Comparison of ENCODE assay signal across 8 cellular contexts in the genomic region with DNA sequence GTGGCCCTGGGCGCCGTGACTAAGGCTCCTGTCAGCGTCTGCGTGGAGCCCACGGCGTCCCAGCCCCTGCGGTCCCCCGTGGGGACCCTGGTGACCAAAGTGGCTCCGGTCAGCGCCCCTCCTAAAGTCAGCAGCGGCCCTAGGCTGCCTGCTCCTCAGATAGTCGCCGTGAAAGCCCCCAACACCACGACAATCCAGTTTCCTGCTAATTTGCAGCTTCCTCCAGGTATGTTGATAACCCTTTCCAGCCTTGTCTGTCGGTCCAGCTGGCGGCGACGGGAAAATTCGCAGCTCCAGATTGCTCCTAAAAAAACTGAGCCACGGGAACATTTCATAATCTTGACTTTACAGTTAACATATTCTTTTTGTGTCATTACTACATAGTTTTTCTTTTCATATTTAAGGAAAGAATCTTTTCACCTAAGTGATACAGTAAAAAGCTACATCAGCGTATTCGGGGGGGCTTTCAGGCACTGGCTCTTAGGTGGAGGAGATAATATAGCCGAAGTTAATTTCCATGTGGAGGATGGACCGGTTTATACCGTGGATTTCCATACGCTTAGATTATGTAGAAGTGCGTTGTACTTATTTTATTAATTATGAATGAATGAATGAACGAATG. TPM values are rescaled to one million over a fixed set of nuclear protein-coding genes. Genes with fewer than 3 reads are reported as not detected.
DNase-seq lines count a peak whose midpoint lies in the region; ATAC-seq and TF ChIP-seq lines count a peak whose summit lies in the region.

No MANE protein-coding gene starts in this region.

- H3K4me3 Mint-ChIP-seq in CD4-positive, alpha-beta T cell, result peak overlapping the region; percentile 98
- peak overlapping the region; percentile 88 for H3K4me3 Mint-ChIP-seq in WTC11
- peak overlapping the region; percentile 95 for H3K4me3 Mint-ChIP-seq in stimulated activated memory B cell treated with anti-CD40 and anti-IgM and Interleukin-4, amounts not matched to agents 10 μg/mL and 1 μg/mL and 100 μg/mL, for 72 hours

- H3K4me1 ChIP-seq in HEK293 (ENCODE audit: control insufficient read depth, insufficient read depth, low read length), result peaks cover 6% of the 10 kb centered on the region; the same call in 1 of the 2 replicates

- intact Hi-C loops in CD4-positive, alpha-beta T cell (cut with DNase I, micrococcal nuclease), result loop anchor here in 1 of 2 experiments (2.0 to 5.0 kb wide), 3 partner anchors 36 to 136 kb away; a partner anchor contains a TSS

- no peaks in the 10 kb centered on the region for H3K9me3 ChIP-seq in CD4-positive, alpha-beta T cell (ENCODE audit: control insufficient read depth, low read length)
- H3K9me3 ChIP-seq in HEK293 (ENCODE audit: control insufficient read depth, insufficient read depth, low read depth, low read length), result no peaks in the 10 kb centered on the region

- TF ChIP-seq CTCF in CD4-positive, alpha-beta T cell (IDR thresholded peaks at IDR 0.05), result no peak
- TF ChIP-seq CTCF in HEK293 (tag by site-specific recombination; IDR thresholded peaks at IDR 0.05) (no peak), WTC11 (IDR thresholded peaks at IDR 0.05) (no peak)

- POLR2A ChIA-PET in CD4-positive, alpha-beta T cell (lab: Charles Lee), result interaction anchor here (0.6 to 3.6 kb wide), 11 partner anchors 11 to 138 kb away, joined by 3 to 55 read pairs (median 4); a partner anchor contains a TSS
- POLR2A ChIA-PET in HEK293 (lab: Yijun Ruan, JAX), result interaction anchor here (1.4 kb wide), 2 partner anchors 10 kb away, joined by 3 to 5 read pairs; no protein-coding TSS in a partner anchor
- POLR2A ChIA-PET in WTC11 (lab: Charles Lee), result no interaction called here

- H3K36me3 Mint-ChIP-seq in CD4-positive, alpha-beta T cell (ENCODE audit: low read depth), result peaks cover 11% of the 10 kb centered on the region
- peaks cover 11% of the 10 kb centered on the region for H3K36me3 Mint-ChIP-seq in WTC11
- peaks cover 9% of the 10 kb centered on the region for H3K36me3 Mint-ChIP-seq in stimulated activated memory B cell treated with anti-CD40 and anti-IgM and Interleukin-4, amounts not matched to agents 10 μg/mL and 1 μg/mL and 100 μg/mL, for 72 hours

- no peaks in the 10 kb centered on the region for H3K36me3 ChIP-seq in HEK293 (ENCODE audit: control insufficient read depth in 2 of 2, insufficient read depth in 1 of 2, low read length in 2 of 2)

- no peaks in the 10 kb centered on the region for H3K27me3 Mint-ChIP-seq in CD4-positive, alpha-beta T cell
- peaks cover 3% of the 10 kb centered on the region; the same call in 1 of the 2 replicates for H3K27me3 Mint-ChIP-seq in WTC11 (ENCODE audit: low read depth)
- no peaks in the 10 kb centered on the region for H3K27me3 Mint-ChIP-seq in stimulated activated memory B cell treated with anti-CD40 and anti-IgM and Interleukin-4, amounts not matched to agents 10 μg/mL and 1 μg/mL and 100 μg/mL, for 72 hours

- peak overlapping the region; percentile 87 for H3K27ac ChIP-seq in CD4-positive, alpha-beta T cell (ENCODE audit: low read depth, low read length)
- peak overlapping the region; percentile 71; the same call in 1 of the 2 replicates for H3K27ac ChIP-seq in HEK293 (ENCODE audit: extremely low read depth, low read depth, low read length)

- H3K27me3 ChIP-seq in CD4-positive, alpha-beta T cell (ENCODE audit: control insufficient read depth, insufficient read depth, low read length), result no peaks in the 10 kb centered on the region

- CTCF ChIA-PET in CD4-positive, alpha-beta T cell (lab: Charles Lee), result no interaction called here
- CTCF ChIA-PET in HEK293 (lab: Yijun Ruan, JAX), result interaction anchor here (0.6 to 0.8 kb wide), 3 partner anchors 46 to 904 kb away, joined by 3 read pairs; no protein-coding TSS in a partner anchor
- CTCF ChIA-PET in WTC11 (lab: Charles Lee), result interaction anchor here (0.5 to 1.5 kb wide), 2 partner anchors 82 to 157 kb away, joined by 4 to 5 read pairs; no protein-coding TSS in a partner anchor

- no peak for ATAC-seq in CD4-positive, alpha-beta T cell (ENCODE audit: poor library complexity)
- ATAC-seq in WTC11 (peak; percentile 12), GM21717 (IDR thresholded peaks at IDR 0.05; ENCODE audit: unreplicated experiment) (no peak), GM18498 (IDR thresholded peaks at IDR 0.05; ENCODE audit: unreplicated experiment) (no peak)
- ATAC-seq in stimulated activated memory B cell treated with anti-CD40 and anti-IgM and Interleukin-4, amounts not matched to agents 10 μg/mL and 1 μg/mL and 100 μg/mL, for 72 hours, result no peak

- no peaks in the 10 kb centered on the region for H3K9me3 Mint-ChIP-seq in CD4-positive, alpha-beta T cell
- peaks cover 8% of the 10 kb centered on the region for H3K9me3 Mint-ChIP-seq in WTC11
- H3K9me3 Mint-ChIP-seq in stimulated activated memory B cell treated with anti-CD40 and anti-IgM and Interleukin-4, amounts not matched to agents 10 μg/mL and 1 μg/mL and 100 μg/mL, for 72 hours, result no peaks in the 10 kb centered on the region

- H3K4me3 ChIP-seq in HEK293 (ENCODE audit: low read depth, low read length) (peak overlapping the region; percentile 89), iPS-11a (ENCODE audit: low read depth, low read length) (peak overlapping the region; percentile 83)

- peaks cover 45% of the 10 kb centered on the region for H3K4me1 Mint-ChIP-seq in CD4-positive, alpha-beta T cell (ENCODE audit: low read depth)
- peaks cover 38% of the 10 kb centered on the region for H3K4me1 Mint-ChIP-seq in WTC11
- H3K4me1 Mint-ChIP-seq in stimulated activated memory B cell treated with anti-CD40 and anti-IgM and Interleukin-4, amounts not matched to agents 10 μg/mL and 1 μg/mL and 100 μg/mL, for 72 hours, result peaks cover 33% of the 10 kb centered on the region

- peak overlapping the region; percentile 99 for H3K27ac Mint-ChIP-seq in CD4-positive, alpha-beta T cell
- peak overlapping the region; percentile 74; the same call in 1 of the 2 replicates for H3K27ac Mint-ChIP-seq in WTC11
- H3K27ac Mint-ChIP-seq in stimulated activated memory B cell treated with anti-CD40 and anti-IgM and Interleukin-4, amounts not matched to agents 10 μg/mL and 1 μg/mL and 100 μg/mL, for 72 hours, result peak overlapping the region; percentile 96

- DNase-seq in CD4-positive, alpha-beta T cell, result no peak
- DNase-seq in WTC11 (ENCODE audit: low spot score), result peak; percentile 16
- no peak for DNase-seq in T1000 (lab: John Stamatoyannopoulos, UW)

TF ChIP-seq in HEK293, 187 proteins besides CTCF, POLR2A, EP300 and RAD21 (continues in another document):
- TF ChIP-seq, protein P1, sequence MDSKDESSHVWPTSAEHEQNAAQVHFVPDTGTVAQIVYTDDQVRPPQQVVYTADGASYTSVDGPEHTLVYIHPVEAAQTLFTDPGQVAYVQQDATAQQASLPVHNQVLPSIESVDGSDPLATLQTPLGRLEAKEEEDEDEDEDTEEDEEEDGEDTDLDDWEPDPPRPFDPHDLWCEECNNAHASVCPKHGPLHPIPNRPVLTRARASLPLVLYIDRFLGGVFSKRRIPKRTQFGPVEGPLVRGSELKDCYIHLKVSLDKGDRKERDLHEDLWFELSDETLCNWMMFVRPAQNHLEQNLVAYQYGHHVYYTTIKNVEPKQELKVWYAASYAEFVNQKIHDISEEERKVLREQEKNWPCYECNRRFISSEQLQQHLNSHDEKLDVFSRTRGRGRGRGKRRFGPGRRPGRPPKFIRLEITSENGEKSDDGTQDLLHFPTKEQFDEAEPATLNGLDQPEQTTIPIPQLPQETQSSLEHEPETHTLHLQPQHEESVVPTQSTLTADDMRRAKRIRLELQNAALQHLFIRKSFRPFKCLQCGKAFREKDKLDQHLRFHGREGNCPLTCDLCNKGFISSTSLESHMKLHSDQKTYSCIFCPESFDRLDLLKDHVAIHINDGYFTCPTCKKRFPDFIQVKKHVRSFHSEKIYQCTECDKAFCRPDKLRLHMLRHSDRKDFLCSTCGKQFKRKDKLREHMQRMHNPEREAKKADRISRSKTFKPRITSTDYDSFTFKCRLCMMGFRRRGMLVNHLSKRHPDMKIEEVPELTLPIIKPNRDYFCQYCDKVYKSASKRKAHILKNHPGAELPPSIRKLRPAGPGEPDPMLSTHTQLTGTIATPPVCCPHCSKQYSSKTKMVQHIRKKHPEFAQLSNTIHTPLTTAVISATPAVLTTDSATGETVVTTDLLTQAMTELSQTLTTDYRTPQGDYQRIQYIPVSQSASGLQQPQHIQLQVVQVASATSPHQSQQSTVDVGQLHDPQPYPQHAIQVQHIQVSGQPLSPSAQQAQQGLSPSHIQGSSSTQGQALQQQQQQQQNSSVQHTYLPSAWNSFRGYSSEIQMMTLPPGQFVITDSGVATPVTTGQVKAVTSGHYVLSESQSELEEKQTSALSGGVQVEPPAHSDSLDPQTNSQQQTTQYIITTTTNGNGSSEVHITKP (tag by site-specific recombination; IDR thresholded peaks at IDR 0.05), result no peak
- TF ChIP-seq ZFP37 (tag by site-specific recombination; IDR thresholded peaks at IDR 0.05), result 0 out of 2 replicates have a peak, but pooled peaks have one; percentile 34

TF ChIP-seq in WTC11, 78 proteins besides CTCF, POLR2A, EP300 and RAD21:
- TF ChIP-seq MXD4 (CRISPR knock-in tag; IDR thresholded peaks at IDR 0.05; ENCODE audit: borderline replicate concordance) (no peak), JUN (CRISPR knock-in tag; IDR thresholded peaks at IDR 0.05) (0 out of 2 replicates have a peak, but pooled peaks have one; percentile 2)
- TF ChIP-seq, protein P2, sequence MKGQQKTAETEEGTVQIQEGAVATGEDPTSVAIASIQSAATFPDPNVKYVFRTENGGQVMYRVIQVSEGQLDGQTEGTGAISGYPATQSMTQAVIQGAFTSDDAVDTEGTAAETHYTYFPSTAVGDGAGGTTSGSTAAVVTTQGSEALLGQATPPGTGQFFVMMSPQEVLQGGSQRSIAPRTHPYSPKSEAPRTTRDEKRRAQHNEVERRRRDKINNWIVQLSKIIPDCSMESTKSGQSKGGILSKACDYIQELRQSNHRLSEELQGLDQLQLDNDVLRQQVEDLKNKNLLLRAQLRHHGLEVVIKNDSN (CRISPR knock-in tag; IDR thresholded peaks at IDR 0.05), result no peak

RNA-seq across cellular contexts. Expression of a gene that starts 0.9 kb away (rescaled TPM):
- 10 to 100 TPM; 13.7 to 14.1 TPM for total RNA-seq in CD4-positive, alpha-beta T cell
- total RNA-seq in WTC11 (2021), result 13.3 to 15.2 TPM (median 13.8 TPM) in 3 replicates
